Comparison of ENCODE assay signal across 15 cellular contexts in the genomic region with DNA sequence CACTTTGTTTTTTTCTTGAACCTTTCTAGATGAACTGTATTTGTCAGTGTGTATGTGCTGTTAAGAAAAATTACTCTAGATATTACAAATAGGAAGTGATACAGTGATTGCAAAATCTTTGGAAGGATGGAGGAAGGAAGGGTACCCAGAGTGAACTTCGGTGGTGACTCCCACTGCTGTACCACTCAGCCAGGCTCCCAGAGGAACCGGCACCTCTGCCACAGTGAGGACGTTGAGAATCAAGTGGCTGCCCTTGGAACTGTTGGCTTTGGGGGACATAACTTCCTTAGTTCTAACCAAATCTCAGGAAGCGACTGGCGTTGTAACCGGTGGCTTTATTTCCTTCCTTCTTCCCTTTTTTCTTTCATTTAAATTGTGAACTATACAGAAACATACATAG.
"Had no signal": no experiment of that assay in that cellular context is flagged by ENCODE, and none has a peak within 500 bp of the region (broad histone marks: within the 10 kb centered on the region; RNA-seq: fewer than 3 reads in every experiment).

No MANE protein-coding gene starts in this region.

- ATAC-seq: activated CD4-positive, CD25-positive, alpha-beta regulatory T cell treated with anti-CD3 and anti-CD28 coated beads, Interleukin-2, amount 50 U/mL, for 24 hours; lower lobe of right lung; natural killer cell; stimulated activated effector memory CD8-positive, alpha-beta T cell treated with anti-CD3 and anti-CD28 coated beads, Interleukin-12 subunit alpha, Interleukin-12 subunit beta, amount 100 ng/mL, for 72 hours had no signal

- H3K4me3 ChIP-seq: lower lobe of right lung had no signal

- H3K4me1 ChIP-seq: lower lobe of right lung, parathyroid adenoma had no signal

- H3K27me3 ChIP-seq: brain microvascular endothelial cell, neutrophil had no signal

- H3K9me3 ChIP-seq: lower lobe of right lung, neutrophil had no signal

- H3K4me3 Mint-ChIP-seq: immature natural killer cell; natural killer cell; stimulated activated effector memory CD8-positive, alpha-beta T cell treated with anti-CD3 and anti-CD28 coated beads, Interleukin-12 subunit alpha, Interleukin-12 subunit beta, amount 100 ng/mL, for 72 hours had no signal

- H3K27ac Mint-ChIP-seq: stimulated activated effector memory CD8-positive, alpha-beta T cell treated with anti-CD3 and anti-CD28 coated beads, Interleukin-12 subunit alpha, Interleukin-12 subunit beta, amount 100 ng/mL, for 72 hours had no signal

- H2AFZ ChIP-seq: parathyroid adenoma had no signal

- H3K27ac ChIP-seq: brain microvascular endothelial cell, epithelial cell of prostate, lower lobe of right lung, neutrophil, parathyroid adenoma had no signal

- H3K36me3 Mint-ChIP-seq: natural killer cell; stimulated activated effector memory CD8-positive, alpha-beta T cell treated with anti-CD3 and anti-CD28 coated beads, Interleukin-12 subunit alpha, Interleukin-12 subunit beta, amount 100 ng/mL, for 72 hours had no signal

- H3K79me2 ChIP-seq: parathyroid adenoma had no signal

- H3K36me3 ChIP-seq: neutrophil had no signal

- H3K9me3 Mint-ChIP-seq: immature natural killer cell; natural killer cell; stimulated activated effector memory CD8-positive, alpha-beta T cell treated with anti-CD3 and anti-CD28 coated beads, Interleukin-12 subunit alpha, Interleukin-12 subunit beta, amount 100 ng/mL, for 72 hours had no signal

- H3K4me1 Mint-ChIP-seq: stimulated activated effector memory CD8-positive, alpha-beta T cell treated with anti-CD3 and anti-CD28 coated beads, Interleukin-12 subunit alpha, Interleukin-12 subunit beta, amount 100 ng/mL, for 72 hours had no signal

- DNase-seq: activated naive CD4-positive, alpha-beta T cell treated with Interleukin-2 at 50 U/mL for 16 hours; activated T-cell treated with anti-CD3 and anti-CD28 coated beads for 4 hours; anterior cingulate cortex; brain microvascular endothelial cell; effector memory CD4-positive, alpha-beta T cell; foreskin melanocyte; immature natural killer cell; lower lobe of right lung; natural killer cell; T-helper 2 cell had no signal

- H3K9ac ChIP-seq: parathyroid adenoma had no signal
